20 cellular contexts compared by ENCODE assay signal in the genomic region with DNA sequence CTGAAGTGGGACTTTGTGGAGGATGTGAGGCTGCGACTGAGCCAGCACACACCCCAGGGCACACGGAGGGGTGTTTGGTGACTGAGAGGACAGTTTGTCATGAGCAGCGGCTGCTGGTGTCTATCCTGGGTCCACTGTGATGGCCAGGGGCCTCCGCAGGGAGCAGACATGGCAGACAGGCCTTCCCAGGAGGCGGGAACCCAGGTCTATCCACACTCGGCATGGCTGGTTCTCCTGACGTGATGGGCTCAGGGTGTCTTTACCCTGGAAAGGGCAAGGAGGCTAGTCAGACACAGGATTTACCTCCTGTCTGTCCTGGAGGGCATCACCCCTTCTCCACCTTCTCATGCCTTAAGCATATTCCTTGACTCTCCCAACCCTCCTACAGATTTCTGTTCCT. TPM values are rescaled to one million over a fixed set of nuclear protein-coding genes. Genes with fewer than 3 reads are reported as not detected.
A peak's percentile ranks its signal among the peaks of the same experiment; 100 is the strongest.
DNase-seq lines count a peak whose midpoint lies in the region; ATAC-seq and TF ChIP-seq lines count a peak whose summit lies in the region.
"Had no signal": no experiment of that assay in that cellular context is flagged by ENCODE, and none has a peak within 500 bp of the region (broad histone marks: within the 10 kb centered on the region; RNA-seq: fewer than 3 reads in every experiment).

No MANE protein-coding gene starts in this region.

- H3K4me1 Mint-ChIP-seq in activated CD4-positive, alpha-beta memory T cell treated with anti-CD3 and anti-CD28 coated beads, Interleukin-2, amount 10 ng/mL, durations not matched to agents 7 days and 5 days = peaks cover 54% of the 10 kb centered on the region
- peaks cover 6% of the 10 kb centered on the region for H3K4me1 Mint-ChIP-seq in activated CD4-positive, alpha-beta memory T cell treated with anti-CD3 and anti-CD28 coated beads for 36 hours (ENCODE audit: low read depth)
- H3K4me1 Mint-ChIP-seq in chondrocyte (ENCODE audit: low read depth) = no peaks in the 10 kb centered on the region

- H2AK5ac ChIP-seq in neuronal stem cell (ENCODE audit: low read depth, low read length) = peak overlapping the region; percentile 19

- DNase-seq in activated CD4-positive, alpha-beta memory T cell treated with anti-CD3 and anti-CD28 coated beads, Interleukin-2, amount 10 ng/mL, durations not matched to agents 7 days and 5 days = no peak
- DNase-seq in activated CD4-positive, alpha-beta memory T cell treated with anti-CD3 and anti-CD28 coated beads for 36 hours = no peak
- DNase-seq in chondrocyte (ENCODE audit: low spot score) = peak; percentile 57
- no peak for DNase-seq in neuronal stem cell (ENCODE audit: low spot score)
- DNase-seq in dermis blood vessel endothelial cell = no peak
- DNase-seq in left lung = no peak
- no peak for DNase-seq in kidney tubule cell (ENCODE audit: low spot score)
- DNase-seq: Caco-2, DMS 273 treated with DMSO at 0.1 percent for 48 hours, DND-41, Karpas-422, NCI-H1105 treated with DMSO at 0.1 percent for 48 hours, NCI-H2029 treated with DMSO at 0.1 percent for 48 hours, NCI-H226, NCI-H510A treated with DMSO at 0.1 percent for 48 hours, NCI-H774 had no signal

- H3K23ac ChIP-seq in neuronal stem cell (ENCODE audit: low read depth, low read length, poor library complexity) = no peak overlapping the region

- no peak overlapping the region for H3K4ac ChIP-seq in neuronal stem cell (ENCODE audit: low read length)

- WGBS in neuronal stem cell (ENCODE audit: extremely low coverage in 2 of 2, insufficient read length in 2 of 2, insufficient replicate concordance in 1 of 2), 2 donors = no CpG with 5 or more reads among the region's 7 CpGs

- H3K36me3 ChIP-seq in BLaER1 treated with 17β-estradiol and CSF1 and Interleukin-3, amounts not matched to agents 10 nM and 100 nM = peaks cover 0 to 20% (median 0%) of the 10 kb centered on the region in 11 experiments; a peak in 6 of 22 replicates
- H3K36me3 ChIP-seq in neuronal stem cell (replicated peaks in 1 of 2; ENCODE audit: control insufficient read depth in 2 of 2, insufficient read depth in 2 of 2, low read length in 2 of 2) = no peaks in the 10 kb centered on the region
- H3K36me3 ChIP-seq in left lung = no peaks in the 10 kb centered on the region

- H3K27me3 ChIP-seq in BLaER1 treated with 17β-estradiol and CSF1 and Interleukin-3, amounts not matched to agents 10 nM and 100 nM = no peaks in the 10 kb centered on the region
- H3K27me3 ChIP-seq in neuronal stem cell (ENCODE audit: control insufficient read depth in 3 of 3, insufficient read depth in 3 of 3, low read depth in 1 of 3, low read length in 3 of 3) (peaks cover 0 to 16% (median 0%) of the 10 kb centered on the region in 3 experiments), left lung (peaks cover 0 to 4% of the 10 kb centered on the region in 2 donors)

- POLR2A ChIA-PET in activated CD4-positive, alpha-beta memory T cell treated with anti-CD3 and anti-CD28 coated beads, Interleukin-2, amount 10 ng/mL, durations not matched to agents 7 days and 5 days (lab: Charles Lee) = interaction anchor here (0.6 kb wide), 1 partner anchor 225 kb away, joined by 3 read pairs; no protein-coding TSS in a partner anchor
- POLR2A ChIA-PET in activated CD4-positive, alpha-beta memory T cell treated with anti-CD3 and anti-CD28 coated beads for 36 hours (lab: Charles Lee) = no interaction called here

- no peak overlapping the region for H3K4me3 Mint-ChIP-seq in activated CD4-positive, alpha-beta memory T cell treated with anti-CD3 and anti-CD28 coated beads, Interleukin-2, amount 10 ng/mL, durations not matched to agents 7 days and 5 days
- H3K4me3 Mint-ChIP-seq in activated CD4-positive, alpha-beta memory T cell treated with anti-CD3 and anti-CD28 coated beads for 36 hours = no peak overlapping the region
- no peak overlapping the region for H3K4me3 Mint-ChIP-seq in chondrocyte (ENCODE audit: unreplicated experiment)
- H3K4me3 Mint-ChIP-seq: CD4-positive, CD25-positive, alpha-beta regulatory T cell had no signal

- no peak overlapping the region for H2BK15ac ChIP-seq in neuronal stem cell (ENCODE audit: low read length)

- no peak overlapping the region for H4K8ac ChIP-seq in neuronal stem cell (ENCODE audit: low read depth, low read length)

- H2BK120ac ChIP-seq in neuronal stem cell (ENCODE audit: low read depth, low read length) = no peak overlapping the region

- H3K4me1 ChIP-seq in BLaER1 treated with 17β-estradiol and CSF1 and Interleukin-3, amounts not matched to agents 10 nM and 100 nM = peaks cover 50 to 97% (median 72%) of the 10 kb centered on the region in 10 experiments
- H3K4me1 ChIP-seq in neuronal stem cell (ENCODE audit: control insufficient read depth in 2 of 2, insufficient read depth in 1 of 2, low read depth in 1 of 2, low read length in 2 of 2) (peaks cover 0 to 7% of the 10 kb centered on the region in 2 donors), left lung (peaks cover 0 to 14% of the 10 kb centered on the region in 2 donors)
- H3K4me1 ChIP-seq: Caco-2 had no signal

- H3K27me3 Mint-ChIP-seq in activated CD4-positive, alpha-beta memory T cell treated with anti-CD3 and anti-CD28 coated beads, Interleukin-2, amount 10 ng/mL, durations not matched to agents 7 days and 5 days = peaks cover 16% of the 10 kb centered on the region
- H3K27me3 Mint-ChIP-seq in activated CD4-positive, alpha-beta memory T cell treated with anti-CD3 and anti-CD28 coated beads for 36 hours = peaks cover 7% of the 10 kb centered on the region
- peaks cover 24% of the 10 kb centered on the region for H3K27me3 Mint-ChIP-seq in chondrocyte (ENCODE audit: low read depth)
- H3K27me3 Mint-ChIP-seq: CD4-positive, CD25-positive, alpha-beta regulatory T cell had no signal

- H3K36me3 Mint-ChIP-seq in activated CD4-positive, alpha-beta memory T cell treated with anti-CD3 and anti-CD28 coated beads, Interleukin-2, amount 10 ng/mL, durations not matched to agents 7 days and 5 days (ENCODE audit: low read depth) = no peaks in the 10 kb centered on the region
- no peaks in the 10 kb centered on the region for H3K36me3 Mint-ChIP-seq in activated CD4-positive, alpha-beta memory T cell treated with anti-CD3 and anti-CD28 coated beads for 36 hours
- H3K36me3 Mint-ChIP-seq in chondrocyte (ENCODE audit: low read depth) = no peaks in the 10 kb centered on the region
- H3K36me3 Mint-ChIP-seq: CD4-positive, CD25-positive, alpha-beta regulatory T cell had no signal

- intact Hi-C loops in activated CD4-positive, alpha-beta memory T cell treated with anti-CD3 and anti-CD28 coated beads for 36 hours (cut with micrococcal nuclease) = no loop called here
- intact Hi-C loops in left lung (cut with DNase I) = no loop called here

- peak overlapping the region; percentile 61 to 84 (median 76) for H3K27ac ChIP-seq in BLaER1 treated with 17β-estradiol and CSF1 and Interleukin-3, amounts not matched to agents 10 nM and 100 nM
- H3K27ac ChIP-seq in neuronal stem cell (replicated peaks; ENCODE audit: low read length) (no peak overlapping the region), left lung (no peak overlapping the region)

- H4K91ac ChIP-seq in neuronal stem cell (ENCODE audit: low read depth, low read length, poor library complexity) = no peak overlapping the region

- peak overlapping the region; percentile 66 to 99 (median 91) for H3K4me2 ChIP-seq in BLaER1 treated with 17β-estradiol and CSF1 and Interleukin-3, amounts not matched to agents 10 nM and 100 nM
- no peak overlapping the region for H3K4me2 ChIP-seq in neuronal stem cell (ENCODE audit: insufficient read depth, low read length, poor library complexity, severe bottlenecking)

- ATAC-seq in left lung = no peak

- no peaks in the 10 kb centered on the region for H3K9me3 Mint-ChIP-seq in activated CD4-positive, alpha-beta memory T cell treated with anti-CD3 and anti-CD28 coated beads, Interleukin-2, amount 10 ng/mL, durations not matched to agents 7 days and 5 days
- H3K9me3 Mint-ChIP-seq in activated CD4-positive, alpha-beta memory T cell treated with anti-CD3 and anti-CD28 coated beads for 36 hours = no peaks in the 10 kb centered on the region
- H3K9me3 Mint-ChIP-seq in chondrocyte (ENCODE audit: low read depth) = no peaks in the 10 kb centered on the region
- H3K9me3 Mint-ChIP-seq: CD4-positive, CD25-positive, alpha-beta regulatory T cell had no signal

- H2BK12ac ChIP-seq in neuronal stem cell (ENCODE audit: low read length) = no peak overlapping the region

- peak overlapping the region in 9 of 11 experiments; percentile 0 to 79 (median 63); a peak in 17 of 22 replicates for H3K9ac ChIP-seq in BLaER1 treated with 17β-estradiol and CSF1 and Interleukin-3, amounts not matched to agents 10 nM and 100 nM
- no peak overlapping the region for H3K9ac ChIP-seq in neuronal stem cell (ENCODE audit: low read depth, low read length, poor library complexity)

- H4K20me1 ChIP-seq in BLaER1 treated with 17β-estradiol and CSF1 and Interleukin-3, amounts not matched to agents 10 nM and 100 nM = peaks cover 0 to 10% (median 0%) of the 10 kb centered on the region in 11 experiments; a peak in 2 of 22 replicates

- no peaks in the 10 kb centered on the region for H3K79me1 ChIP-seq in neuronal stem cell (ENCODE audit: low read depth, low read length)

- H2BK5ac ChIP-seq in neuronal stem cell (ENCODE audit: low read length) = no peak overlapping the region

- CTCF ChIA-PET in activated CD4-positive, alpha-beta memory T cell treated with anti-CD3 and anti-CD28 coated beads, Interleukin-2, amount 10 ng/mL, durations not matched to agents 7 days and 5 days (lab: Charles Lee) = interaction anchor here (1.2 kb wide), 1 partner anchor 111 kb away, joined by 3 read pairs; no protein-coding TSS in a partner anchor
- CTCF ChIA-PET in activated CD4-positive, alpha-beta memory T cell treated with anti-CD3 and anti-CD28 coated beads for 36 hours (lab: Charles Lee) = no interaction called here

- H2AFZ ChIP-seq in neuronal stem cell (ENCODE audit: low read length) = no peak overlapping the region

- H3K14ac ChIP-seq in neuronal stem cell (ENCODE audit: low read length) = no peak overlapping the region

- no peak for TF ChIP-seq CTCF in chondrocyte (IDR thresholded peaks at IDR 0.05)
- no peak for TF ChIP-seq CTCF in left lung (IDR thresholded peaks at IDR 0.05)

- H3K4me3 ChIP-seq in BLaER1 treated with 17β-estradiol and CSF1 and Interleukin-3, amounts not matched to agents 10 nM and 100 nM = no peak overlapping the region; a peak in 3 of 20 replicates
- H3K4me3 ChIP-seq in neuronal stem cell (ENCODE audit: low read length in 2 of 2) = no peak overlapping the region
- no peak overlapping the region for H3K4me3 ChIP-seq in left lung
- H3K4me3 ChIP-seq: GM12878 had no signal

- no peaks in the 10 kb centered on the region for H3K9me3 ChIP-seq in BLaER1 treated with 17β-estradiol and CSF1 and Interleukin-3, amounts not matched to agents 10 nM and 100 nM (replicated peaks in 1 of 11)
- no peaks in the 10 kb centered on the region for H3K9me3 ChIP-seq in neuronal stem cell (replicated peaks in 1 of 2; ENCODE audit: control insufficient read depth in 2 of 2, insufficient read depth in 1 of 2, low read depth in 1 of 2, low read length in 2 of 2)
- no peaks in the 10 kb centered on the region for H3K9me3 ChIP-seq in left lung
- H3K9me3 ChIP-seq: Caco-2 had no signal

- H3K27ac Mint-ChIP-seq in activated CD4-positive, alpha-beta memory T cell treated with anti-CD3 and anti-CD28 coated beads, Interleukin-2, amount 10 ng/mL, durations not matched to agents 7 days and 5 days = peak overlapping the region; percentile 83
- no peak overlapping the region for H3K27ac Mint-ChIP-seq in activated CD4-positive, alpha-beta memory T cell treated with anti-CD3 and anti-CD28 coated beads for 36 hours
- no peak overlapping the region for H3K27ac Mint-ChIP-seq in chondrocyte (ENCODE audit: unreplicated experiment)
- H3K27ac Mint-ChIP-seq: CD4-positive, CD25-positive, alpha-beta regulatory T cell had no signal

- H3K18ac ChIP-seq in neuronal stem cell (ENCODE audit: low read length) = no peak overlapping the region

RNA-seq across cellular contexts. Expression of a gene that starts 0.7 kb away (rescaled TPM):
- total RNA-seq in activated CD4-positive, alpha-beta memory T cell treated with anti-CD3 and anti-CD28 coated beads, Interleukin-2, amount 10 ng/mL, durations not matched to agents 7 days and 5 days = 1 to 10 TPM; 3.9 to 4.1 TPM
- total RNA-seq in activated CD4-positive, alpha-beta memory T cell treated with anti-CD3 and anti-CD28 coated beads for 36 hours = under 1 TPM in 1 of 2 experiments, not detected in 1; 0.14 TPM
- not detected in 3 replicates for total RNA-seq in chondrocyte
- polyA plus RNA-seq in neuronal stem cell (2013, experiment 1 of 2) = 0.03 TPM
- polyA plus RNA-seq in neuronal stem cell (2013, experiment 2 of 2) = 0.04 TPM
- not detected in 2 replicates for total RNA-seq in dermis blood vessel endothelial cell
- 10 to 100 TPM in 1 of 2 donors, 1 to 10 TPM in 1; 6.6 to 11.0 TPM for total RNA-seq in left lung
- total RNA-seq: Caco-2; CD4-positive, CD25-positive, alpha-beta regulatory T cell had no signal

RNA-seq across cellular contexts. Expression of a gene that starts 15.3 kb away (rescaled TPM):
- not detected for total RNA-seq in activated CD4-positive, alpha-beta memory T cell treated with anti-CD3 and anti-CD28 coated beads, Interleukin-2, amount 10 ng/mL, durations not matched to agents 7 days and 5 days
- not detected for total RNA-seq in activated CD4-positive, alpha-beta memory T cell treated with anti-CD3 and anti-CD28 coated beads for 36 hours
- total RNA-seq in chondrocyte (not detected in 3 replicates), dermis blood vessel endothelial cell (not detected in 2 replicates), left lung (1 to 10 TPM in 1 of 2 donors, under 1 TPM in 1; 0.58 to 1.6 TPM)
- polyA plus RNA-seq in neuronal stem cell (2013, experiment 1 of 2) = not detected
- polyA plus RNA-seq in neuronal stem cell (2013, experiment 2 of 2) = not detected
- total RNA-seq: Caco-2; CD4-positive, CD25-positive, alpha-beta regulatory T cell; M059J had no signal
- polyA plus RNA-seq: CD4-positive, CD25-positive, alpha-beta regulatory T cell had no signal

RNA-seq across cellular contexts. Expression of a gene that starts 20.7 kb away (rescaled TPM):
- not detected for total RNA-seq in activated CD4-positive, alpha-beta memory T cell treated with anti-CD3 and anti-CD28 coated beads, Interleukin-2, amount 10 ng/mL, durations not matched to agents 7 days and 5 days
- not detected for total RNA-seq in activated CD4-positive, alpha-beta memory T cell treated with anti-CD3 and anti-CD28 coated beads for 36 hours
- not detected in 3 replicates for total RNA-seq in chondrocyte
- not detected for polyA plus RNA-seq in neuronal stem cell (2013, experiment 1 of 2)
- not detected for polyA plus RNA-seq in neuronal stem cell (2013, experiment 2 of 2)
- total RNA-seq in dermis blood vessel endothelial cell = not detected in 2 replicates
- under 1 TPM in 1 of 2 donors, not detected in 1; 0.76 TPM for total RNA-seq in left lung
- total RNA-seq: Caco-2; CD4-positive, CD25-positive, alpha-beta regulatory T cell; GM12878; M059J had no signal
- polyA plus RNA-seq: GM12878 had no signal

RNA-seq across cellular contexts. Expression of a gene that starts 45.5 kb away (rescaled TPM):
- not detected for total RNA-seq in activated CD4-positive, alpha-beta memory T cell treated with anti-CD3 and anti-CD28 coated beads, Interleukin-2, amount 10 ng/mL, durations not matched to agents 7 days and 5 days
- not detected for total RNA-seq in activated CD4-positive, alpha-beta memory T cell treated with anti-CD3 and anti-CD28 coated beads for 36 hours
- total RNA-seq in chondrocyte = not detected in 3 replicates
- polyA plus RNA-seq in neuronal stem cell (2013, experiment 1 of 2) = not detected
- not detected for polyA plus RNA-seq in neuronal stem cell (2013, experiment 2 of 2)
- not detected in 2 replicates for total RNA-seq in dermis blood vessel endothelial cell
- total RNA-seq in left lung = under 1 TPM in 1 of 2 donors, not detected in 1; 0.29 TPM
- total RNA-seq: Caco-2; CD4-positive, CD25-positive, alpha-beta regulatory T cell; GM12878; M059J had no signal
- polyA plus RNA-seq: CD4-positive, CD25-positive, alpha-beta regulatory T cell; GM12878 had no signal

Comparison
In these comparisons a context has a peak if more than half of its experiments do, and no peak if none do; other contexts are left out.
1. H3K27ac ChIP-seq: peak in BLaER1 treated with 17β-estradiol and CSF1 and Interleukin-3, amounts not matched to agents 10 nM and 100 nM (11 of 11); none in neuronal stem cell (single experiment) and left lung (0 of 2).